In genomic region chr3:29695201-29695904, GRCh38 we compare ENCODE assay signal across 10 cellular contexts.
DNase-seq lines count a peak whose midpoint lies in the region; ATAC-seq and TF ChIP-seq lines count a peak whose summit lies in the region.
"Had no signal": no experiment of that assay in that cellular context is flagged by ENCODE, and none has a peak within 500 bp of the region (broad histone marks: within the 10 kb centered on the region; RNA-seq: fewer than 3 reads in every experiment).

No MANE protein-coding gene starts in this region.

- no peak for TF ChIP-seq CTCF in H9 (conservative IDR thresholded peaks at IDR 0.05)
- TF ChIP-seq CTCF in ascending aorta (IDR thresholded peaks at IDR 0.05), result no peak

- peaks cover 31 to 41% of the 10 kb centered on the region in 2 experiments for H3K4me1 Mint-ChIP-seq in H9

- H3K27me3 Mint-ChIP-seq in H9 (ENCODE audit: low read depth), result no peaks in the 10 kb centered on the region
- H3K27me3 Mint-ChIP-seq: dendritic cell treated with granulocyte-macrophage colony-stimulating factor and Interleukin-4, amounts not matched to agents 40 ng/mL and 50 ng/mL, for 4 days had no signal

- peaks cover 0 to 5% (median 0%) of the 10 kb centered on the region in 3 experiments; a peak in 2 of 7 replicates for H3K36me3 Mint-ChIP-seq in H9 (ENCODE audit: insufficient read depth in 1 of 3, low read depth in 3 of 3)

- no peaks in the 10 kb centered on the region for H3K23me2 ChIP-seq in H9 (ENCODE audit: insufficient read length, low read depth, low read length, poor library complexity, severe bottlenecking)

- H3K79me1 ChIP-seq in H9 (ENCODE audit: insufficient read depth, low read depth, low read length, poor library complexity, severe bottlenecking), result no peaks in the 10 kb centered on the region

- no peak overlapping the region for H2AFZ ChIP-seq in H9 (ENCODE audit: low read length)

- peak overlapping the region; percentile 59 to 89 (median 87); a peak in 5 of 7 replicates for H3K27ac Mint-ChIP-seq in H9
- H3K27ac Mint-ChIP-seq: dendritic cell treated with granulocyte-macrophage colony-stimulating factor and Interleukin-4, amounts not matched to agents 40 ng/mL and 50 ng/mL, for 4 days had no signal

- H3K9ac ChIP-seq in H9 (ENCODE audit: extremely low read depth, insufficient read length, low read length), result no peak overlapping the region
- H3K9ac ChIP-seq in skeletal muscle satellite cell (ENCODE audit: low read depth, low read length), result peak overlapping the region; percentile 89
- H3K9ac ChIP-seq: KMS-11 had no signal

- no peak overlapping the region for H2BK20ac ChIP-seq in H9 (ENCODE audit: low read depth, low read length, poor library complexity, severe bottlenecking)

- no peak overlapping the region for H3K18ac ChIP-seq in H9 (ENCODE audit: insufficient read length, low read depth, low read length)

- H3K36me3 ChIP-seq in ascending aorta (no peaks in the 10 kb centered on the region), skeletal muscle satellite cell (ENCODE audit: insufficient read depth, low read length) (no peaks in the 10 kb centered on the region)

- no peak overlapping the region for H3K14ac ChIP-seq in H9 (ENCODE audit: insufficient read depth, low read length)

- H3K9me3 ChIP-seq in H9 (ENCODE audit: control insufficient read depth, low read depth, low read length) (no peaks in the 10 kb centered on the region), ascending aorta (no peaks in the 10 kb centered on the region), skeletal muscle satellite cell (replicated peaks; ENCODE audit: low read length) (no peaks in the 10 kb centered on the region)

- no CpG with 5 or more reads among the region's 3 CpGs for WGBS in H9 (ENCODE audit: extremely low coverage, insufficient read length, low lambda C conversion rate)

- H3K27ac ChIP-seq in H9 (ENCODE audit: insufficient read length, low read depth, low read length) (no peak overlapping the region), ascending aorta (peak overlapping the region; percentile 72 to 86), caudate nucleus (ENCODE audit: low read depth, low read length) (no peak overlapping the region)
- H3K27ac ChIP-seq: KMS-11 had no signal

- H3T11ph ChIP-seq in H9 (ENCODE audit: low read length), result no peak overlapping the region

- no peaks in the 10 kb centered on the region for H4K20me1 ChIP-seq in H9 (ENCODE audit: control insufficient read depth, insufficient read depth, insufficient read length)

- H3K4me1 ChIP-seq in H9 (ENCODE audit: insufficient read depth, low read length), result peaks cover 3% of the 10 kb centered on the region; the same call in 1 of the 2 replicates
- H3K4me1 ChIP-seq in ascending aorta, result peaks cover 3 to 30% of the 10 kb centered on the region in 2 donors
- peaks cover 66% of the 10 kb centered on the region for H3K4me1 ChIP-seq in skeletal muscle satellite cell (ENCODE audit: control insufficient read depth, insufficient read depth, low read length)

- H3K56ac ChIP-seq in H9 (ENCODE audit: insufficient read length, low read depth, low read length), result no peak overlapping the region

- DNase-seq in H9 (no peak), ascending aorta (ENCODE audit: low spot score in 2 of 2) (no peak), left ventricle myocardium superior (no peak), posterior vena cava (ENCODE audit: low spot score) (no peak), midbrain (lab: John Stamatoyannopoulos, UW) (no peak), caudate nucleus (lab: John Stamatoyannopoulos, UW) (no peak)

- no peak overlapping the region for H2BK120ac ChIP-seq in H9 (ENCODE audit: low read depth, low read length, poor library complexity, severe bottlenecking)

- ATAC-seq in left ventricle myocardium superior (peak; percentile 86), GM21526 (IDR thresholded peaks at IDR 0.05; ENCODE audit: low FRiP score, unreplicated experiment) (no peak)

- no peak overlapping the region for H3K4ac ChIP-seq in H9 (ENCODE audit: low read depth, low read length)

- no peak overlapping the region for H4K91ac ChIP-seq in H9 (ENCODE audit: insufficient read length, low read depth, low read length)

- no peak overlapping the region for H3K4me2 ChIP-seq in H9 (ENCODE audit: insufficient read depth, insufficient read length, low read length)
- H3K4me2 ChIP-seq in skeletal muscle satellite cell (ENCODE audit: low read length), result peak overlapping the region; percentile 75
- H3K4me2 ChIP-seq: KMS-11 had no signal

- peaks cover under 1% of the 10 kb centered on the region in 2 experiments; a peak in 4 of 5 replicates for H3K9me3 Mint-ChIP-seq in H9

- no peaks in the 10 kb centered on the region for H3K79me2 ChIP-seq in H9 (ENCODE audit: insufficient read depth, low read length)

- no peak overlapping the region for H3K23ac ChIP-seq in H9 (ENCODE audit: insufficient read length, low read depth, low read length)

- intact Hi-C loops in ascending aorta (cut with DNase I), result no loop called here
- intact Hi-C loops in left ventricle myocardium superior (cut with micrococcal nuclease), result no loop called here
- intact Hi-C loops in posterior vena cava (cut with DNase I), result no loop called here

- H2BK12ac ChIP-seq in H9 (ENCODE audit: insufficient read length, low read depth, low read length), result no peak overlapping the region

- no peak overlapping the region for H2AK5ac ChIP-seq in H9 (ENCODE audit: insufficient read length, low read length)

- H2BK5ac ChIP-seq in H9 (ENCODE audit: insufficient read length, low read length), result no peak overlapping the region

- H3K27me3 ChIP-seq in H9 (ENCODE audit: insufficient read depth, low read length), result no peaks in the 10 kb centered on the region
- no peaks in the 10 kb centered on the region for H3K27me3 ChIP-seq in ascending aorta
- no peaks in the 10 kb centered on the region for H3K27me3 ChIP-seq in skeletal muscle satellite cell (ENCODE audit: control insufficient read depth, insufficient read depth, low read length)

- no peak overlapping the region for H4K8ac ChIP-seq in H9 (replicated peaks; ENCODE audit: insufficient read length, low read depth, low read length)

- H3K4me3 ChIP-seq in ascending aorta (peak overlapping the region in 1 of 2 donors; percentile 22), skeletal muscle satellite cell (ENCODE audit: low read length) (peak overlapping the region; percentile 29)

- no peak overlapping the region for H2BK15ac ChIP-seq in H9 (ENCODE audit: low read depth, low read length)

- no peak overlapping the region for H4K5ac ChIP-seq in H9 (ENCODE audit: insufficient read length, low read depth, low read length)

- H3K4me3 Mint-ChIP-seq in H9, result no peak overlapping the region
- H3K4me3 Mint-ChIP-seq: dendritic cell treated with granulocyte-macrophage colony-stimulating factor and Interleukin-4, amounts not matched to agents 40 ng/mL and 50 ng/mL, for 4 days had no signal

Comparison
In these comparisons a context has a peak if more than half of its experiments do, and no peak if none do; other contexts are left out.
1. H3K27ac ChIP-seq: peak in ascending aorta (2 of 2); none in H9 (single experiment) and caudate nucleus (single experiment).